15 cellular contexts compared by ENCODE assay signal in the genomic region with DNA sequence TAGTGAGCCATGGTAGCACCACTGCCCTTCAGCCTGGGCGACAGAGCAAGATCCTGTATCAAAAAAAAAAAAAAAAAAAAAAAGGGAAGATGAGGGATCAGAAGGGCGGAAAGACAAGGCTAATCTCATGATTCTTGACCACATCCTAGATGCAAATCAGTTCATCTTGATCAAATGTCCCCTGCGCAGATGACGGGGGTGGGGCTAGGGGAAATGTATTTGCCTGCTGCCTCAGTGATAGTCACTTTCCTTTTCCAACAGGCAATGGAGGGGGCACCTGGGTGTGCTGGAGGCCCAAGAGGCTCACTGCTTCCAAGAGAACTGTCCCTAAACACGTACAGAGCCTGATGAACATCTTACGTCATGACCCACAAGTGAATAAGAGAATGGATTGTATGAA.
"Had no signal": no experiment of that assay in that cellular context is flagged by ENCODE, and none has a peak within 500 bp of the region (broad histone marks: within the 10 kb centered on the region; RNA-seq: fewer than 3 reads in every experiment).

No MANE protein-coding gene starts in this region.

- H3K36me3 ChIP-seq: ascending aorta, spleen, tibial artery had no signal

- H3K27me3 ChIP-seq: ascending aorta had no signal

- ATAC-seq: activated T-cell treated with anti-CD3 and anti-CD28 coated beads, Interleukin-2, amount 50 U/mL, for 72 hours; esophagus mucosa had no signal

- H3K4me3 ChIP-seq: ascending aorta, lung, spleen, tibial artery had no signal

- H3K9me3 ChIP-seq: ascending aorta, tibial artery had no signal

- H3K27ac ChIP-seq: ascending aorta, tibial artery had no signal

- DNase-seq: activated CD4-positive, alpha-beta T cell treated with anti-CD3 and anti-CD28 coated beads, Interleukin-2, amount 50 U/mL, for 1 hour; activated CD8-positive, alpha-beta memory T cell treated with anti-CD3 and anti-CD28 coated beads, Interleukin-2, amount 50 U/mL, for 4 hours; activated effector memory CD4-positive, alpha-beta T cell treated with anti-CD3 and anti-CD28 coated beads, Interleukin-2, amount 50 U/mL, for 16 hours; activated naive CD4-positive, alpha-beta T cell treated with anti-CD3 and anti-CD28 coated beads, Interleukin-2, amount 50 U/mL, for 16 hours; activated T-cell treated with anti-CD3 and anti-CD28 coated beads, Interleukin-2, amount 50 U/mL, for 72 hours; cortex of kidney; effector CD8-positive, alpha-beta T cell; spleen; stimulated activated naive CD4-positive, alpha-beta T cell; T-helper 1 cell; T-helper 9 cell had no signal
